Comparison of ENCODE assay signal across 1 cellular context in genomic region chr13:42228527-42228926, GRCh38.
TF ChIP-seq lines count a peak whose summit lies in the region.

No MANE protein-coding gene starts in this region.

TF ChIP-seq in WTC11, 78 proteins besides CTCF, POLR2A, EP300 and RAD21 (continued from another document):
- TF ChIP-seq STAT6 (CRISPR knock-in tag; conservative IDR thresholded peaks at IDR 0.05; ENCODE audit: low read depth) (no peak), ETV6 (CRISPR knock-in tag; IDR thresholded peaks at IDR 0.05) (no peak)
- TF ChIP-seq, protein P1, sequence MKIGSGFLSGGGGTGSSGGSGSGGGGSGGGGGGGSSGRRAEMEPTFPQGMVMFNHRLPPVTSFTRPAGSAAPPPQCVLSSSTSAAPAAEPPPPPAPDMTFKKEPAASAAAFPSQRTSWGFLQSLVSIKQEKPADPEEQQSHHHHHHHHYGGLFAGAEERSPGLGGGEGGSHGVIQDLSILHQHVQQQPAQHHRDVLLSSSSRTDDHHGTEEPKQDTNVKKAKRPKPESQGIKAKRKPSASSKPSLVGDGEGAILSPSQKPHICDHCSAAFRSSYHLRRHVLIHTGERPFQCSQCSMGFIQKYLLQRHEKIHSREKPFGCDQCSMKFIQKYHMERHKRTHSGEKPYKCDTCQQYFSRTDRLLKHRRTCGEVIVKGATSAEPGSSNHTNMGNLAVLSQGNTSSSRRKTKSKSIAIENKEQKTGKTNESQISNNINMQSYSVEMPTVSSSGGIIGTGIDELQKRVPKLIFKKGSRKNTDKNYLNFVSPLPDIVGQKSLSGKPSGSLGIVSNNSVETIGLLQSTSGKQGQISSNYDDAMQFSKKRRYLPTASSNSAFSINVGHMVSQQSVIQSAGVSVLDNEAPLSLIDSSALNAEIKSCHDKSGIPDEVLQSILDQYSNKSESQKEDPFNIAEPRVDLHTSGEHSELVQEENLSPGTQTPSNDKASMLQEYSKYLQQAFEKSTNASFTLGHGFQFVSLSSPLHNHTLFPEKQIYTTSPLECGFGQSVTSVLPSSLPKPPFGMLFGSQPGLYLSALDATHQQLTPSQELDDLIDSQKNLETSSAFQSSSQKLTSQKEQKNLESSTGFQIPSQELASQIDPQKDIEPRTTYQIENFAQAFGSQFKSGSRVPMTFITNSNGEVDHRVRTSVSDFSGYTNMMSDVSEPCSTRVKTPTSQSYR (CRISPR knock-in tag; IDR thresholded peaks at IDR 0.05), result no peak
TF ChIP-seq in WTC11: peak in this region for 0.
